ENCODE assay signal across 16 cellular contexts in the genomic region with DNA sequence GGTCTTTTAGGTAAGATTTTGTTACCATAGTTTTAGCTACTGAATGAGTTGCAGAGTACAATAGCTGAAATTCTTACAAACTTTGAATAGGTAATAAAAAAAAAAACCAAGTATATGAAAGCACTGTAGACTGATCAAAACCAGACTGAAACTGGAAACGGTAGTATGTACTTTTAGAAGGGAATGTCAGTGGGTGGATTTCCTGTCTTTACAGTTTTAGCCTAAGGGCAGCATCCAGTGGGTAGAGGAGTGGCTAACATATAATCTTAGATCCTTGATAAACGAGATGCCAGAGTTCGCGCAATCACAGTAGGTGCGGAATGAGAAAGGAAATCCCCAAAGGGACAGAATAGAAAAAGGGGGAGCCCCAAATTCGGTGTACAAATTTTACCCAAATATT.
"Had no signal": no experiment of that assay in that cellular context is flagged by ENCODE, and none has a peak within 500 bp of the region (broad histone marks: within the 10 kb centered on the region; RNA-seq: fewer than 3 reads in every experiment).

No MANE protein-coding gene starts in this region.

- H3K4me2 ChIP-seq: smooth muscle cell had no signal

- H3K27me3 ChIP-seq: foreskin keratinocyte, right lobe of liver had no signal

- DNase-seq: activated CD4-positive, alpha-beta T cell treated with anti-CD3 and anti-CD28 coated beads, Interleukin-2, amount 50 U/mL, for 4 hours; activated CD4-positive, CD25-positive, alpha-beta regulatory T cell treated with anti-CD3 and anti-CD28 coated beads, Interleukin-2, amount 50 U/mL, for 72 hours; activated effector memory CD4-positive, alpha-beta T cell treated with Interleukin-2 at 50 U/mL for 16 hours; activated T-cell treated with anti-CD3 and anti-CD28 coated beads for 4 hours; effector CD8-positive, alpha-beta T cell; foreskin keratinocyte; glutamatergic neuron; kidney glomerular epithelial cell; left ventricle myocardium superior; nephron progenitor cell; right lobe of liver; stimulated activated naive CD8-positive, alpha-beta T cell treated with anti-CD3 and anti-CD28 coated beads, Interleukin-15, Interleukin-2, amounts not matched to agents 100 U/mL and 50 U/mL, for 24 hours; T-helper 1 cell; T1000 had no signal

- H3K9me3 ChIP-seq: prostate gland had no signal

- H3K36me3 ChIP-seq: prostate gland, right lobe of liver had no signal

- H3K27ac ChIP-seq: foreskin keratinocyte, prostate gland, right lobe of liver had no signal

- ATAC-seq: foreskin keratinocyte; left ventricle myocardium superior; right lobe of liver; stimulated activated naive CD8-positive, alpha-beta T cell treated with anti-CD3 and anti-CD28 coated beads, Interleukin-15, Interleukin-2, amounts not matched to agents 100 U/mL and 50 U/mL, for 24 hours had no signal

- H3K4me3 ChIP-seq: prostate gland, right lobe of liver, smooth muscle cell had no signal

- H3K4me1 ChIP-seq: foreskin keratinocyte, prostate gland, right lobe of liver had no signal
